ENCODE assay signal across 1 cellular context in genomic region chr11:64234840-64235379, GRCh38.
TF ChIP-seq lines count a peak whose summit lies in the region.

No MANE protein-coding gene starts in this region.

TF ChIP-seq in HepG2, 621 proteins besides CTCF, POLR2A, EP300 and RAD21 (continued from another document and continues in another):
- TF ChIP-seq KDM5B (CRISPR knock-in tag; IDR thresholded peaks at IDR 0.05; ENCODE audit: borderline replicate concordance) (peak; percentile 42; the same call in 1 of the 2 replicates), HOXD1 (CRISPR knock-in tag; IDR thresholded peaks at IDR 0.05) (peak; percentile 77; the same call in 1 of the 2 replicates), ZNF33B (CRISPR knock-in tag; IDR thresholded peaks at IDR 0.05) (no peak), FOXP4 (CRISPR knock-in tag; IDR thresholded peaks at IDR 0.05) (peak; percentile 45), POLR2G (IDR thresholded peaks at IDR 0.05; ENCODE audit: low read depth, low read length) (peak; percentile 49; the same call in 1 of the 2 replicates), NR2F6 (IDR thresholded peaks at IDR 0.05) (no peak), NR2F6 (CRISPR knock-in tag; IDR thresholded peaks at IDR 0.05) (no peak), ISL2 (CRISPR knock-in tag; IDR thresholded peaks at IDR 0.05) (0 out of 2 replicates have a peak, but pooled peaks have one; percentile 15), ESRRA (CRISPR knock-in tag; IDR thresholded peaks at IDR 0.05; ENCODE audit: low read depth) (peak; percentile 52; the same call in 1 of the 2 replicates), TSC22D2 (CRISPR knock-in tag; IDR thresholded peaks at IDR 0.05; ENCODE audit: borderline replicate concordance) (peak; percentile 30; the same call in 1 of the 2 replicates), MXI1 (IDR thresholded peaks at IDR 0.05; ENCODE audit: borderline replicate concordance, low read depth, low read length) (peak; percentile 56; the same call in 1 of the 3 replicates), ZBTB7A (CRISPR knock-in tag; IDR thresholded peaks at IDR 0.05) (peak; percentile 78), RBFOX2 (IDR thresholded peaks at IDR 0.05; ENCODE audit: low read depth, low read length) (peak; percentile 56), SAP130 (CRISPR knock-in tag; IDR thresholded peaks at IDR 0.05; ENCODE audit: low read depth) (peak; percentile 81), SRSF1 (optimal IDR thresholded peaks at IDR 0.05; ENCODE audit: low read depth, low read length) (peak; percentile 40), ZNF431 (CRISPR knock-in tag; IDR thresholded peaks at IDR 0.05; ENCODE audit: borderline replicate concordance, low read depth) (peak; percentile 10; the same call in 1 of the 2 replicates), ZNF710 (CRISPR knock-in tag; IDR thresholded peaks at IDR 0.05; ENCODE audit: borderline replicate concordance) (peak; percentile 54; the same call in 1 of the 2 replicates), ZNF768 (CRISPR knock-in tag; IDR thresholded peaks at IDR 0.05) (peak; percentile 7; the same call in 1 of the 2 replicates), GRHL1 (CRISPR knock-in tag; conservative IDR thresholded peaks at IDR 0.05) (no peak), ZNF333 (CRISPR knock-in tag; IDR thresholded peaks at IDR 0.05; ENCODE audit: borderline replicate concordance) (0 out of 2 replicates have a peak, but pooled peaks have one; percentile 20), SMARCC2 (IDR thresholded peaks at IDR 0.05) (no peak), ZBTB34 (CRISPR knock-in tag; IDR thresholded peaks at IDR 0.05) (peak; percentile 36; the same call in 1 of the 2 replicates), ZNF687 (CRISPR knock-in tag; IDR thresholded peaks at IDR 0.05) (peak; percentile 69), SKI (IDR thresholded peaks at IDR 0.05; ENCODE audit: partially characterized antibody) (peak; percentile 44), ZNF639 (CRISPR knock-in tag; conservative IDR thresholded peaks at IDR 0.05) (peak; percentile 79; the same call in 1 of the 2 replicates), ZBTB8A (CRISPR knock-in tag; IDR thresholded peaks at IDR 0.05; ENCODE audit: borderline replicate concordance, low read depth) (0 out of 2 replicates have a peak, but pooled peaks have one; percentile 39), RXRB (CRISPR knock-in tag; IDR thresholded peaks at IDR 0.05; ENCODE audit: borderline replicate concordance) (peak; percentile 32; the same call in 1 of the 2 replicates), MXD3 (CRISPR knock-in tag; IDR thresholded peaks at IDR 0.05) (peak; percentile 75; the same call in 1 of the 2 replicates), ZNF740 (CRISPR knock-in tag; IDR thresholded peaks at IDR 0.05) (peak; percentile 32; the same call in 1 of the 2 replicates), MEIS2 (CRISPR knock-in tag; IDR thresholded peaks at IDR 0.05) (0 out of 2 replicates have a peak, but pooled peaks have one; percentile 50), HIVEP1 (CRISPR knock-in tag; IDR thresholded peaks at IDR 0.05) (peak; percentile 45; the same call in 1 of the 2 replicates), SP5 (CRISPR knock-in tag; IDR thresholded peaks at IDR 0.05; ENCODE audit: borderline replicate concordance, low read depth) (peak; percentile 88), SKIL (CRISPR knock-in tag; IDR thresholded peaks at IDR 0.05; ENCODE audit: borderline replicate concordance) (peak; percentile 85), KLF12 (CRISPR knock-in tag; IDR thresholded peaks at IDR 0.05; ENCODE audit: borderline replicate concordance) (peak; percentile 43; the same call in 1 of the 2 replicates), ETV5 (CRISPR knock-in tag; IDR thresholded peaks at IDR 0.05; ENCODE audit: borderline replicate concordance) (peak; percentile 81; the same call in 1 of the 2 replicates), TFAP4 (IDR thresholded peaks at IDR 0.05; ENCODE audit: borderline replicate concordance, low read depth) (peak; percentile 13; the same call in 1 of the 2 replicates), MAZ (IDR thresholded peaks at IDR 0.05; ENCODE audit: borderline replicate concordance, low read depth, low read length) (peak; percentile 63; the same call in 1 of the 2 replicates), MAZ (CRISPR knock-in tag; IDR thresholded peaks at IDR 0.05; ENCODE audit: low read depth) (0 out of 2 replicates have a peak, but pooled peaks have one; percentile 29), SPEN (CRISPR knock-in tag; IDR thresholded peaks at IDR 0.05; ENCODE audit: low read depth) (peak; percentile 69; the same call in 1 of the 2 replicates), TBX2 (CRISPR knock-in tag; IDR thresholded peaks at IDR 0.05; ENCODE audit: borderline replicate concordance) (peak; percentile 66; the same call in 1 of the 2 replicates), CSRNP2 (CRISPR knock-in tag; conservative IDR thresholded peaks at IDR 0.05; ENCODE audit: low read depth) (no peak)
